8 cellular contexts compared by ENCODE assay signal in genomic region chr11:65493367-65494176, GRCh38. TPM values are rescaled to one million over a fixed set of nuclear protein-coding genes. Genes with fewer than 3 reads are reported as not detected.
DNase-seq lines count a peak whose midpoint lies in the region; ATAC-seq and TF ChIP-seq lines count a peak whose summit lies in the region.

No MANE protein-coding gene starts in this region.

- H3K27me3 Mint-ChIP-seq in memory B cell: no peaks in the 10 kb centered on the region

- no peaks in the 10 kb centered on the region for H3K9me3 ChIP-seq in DOHH2 (ENCODE audit: control insufficient read depth, insufficient read depth, low read length)

- peaks cover 5% of the 10 kb centered on the region; the same call in 1 of the 2 replicates for H3K36me3 ChIP-seq in DOHH2 (ENCODE audit: control insufficient read depth, low read length)

- peaks cover 93% of the 10 kb centered on the region for H3K4me1 ChIP-seq in DOHH2 (ENCODE audit: control insufficient read depth, low read length)

- ATAC-seq in memory B cell (ENCODE audit: low read depth) (no peak), HG03432 (IDR thresholded peaks at IDR 0.05; ENCODE audit: unreplicated experiment) (no peak)

- TF ChIP-seq CTCF in DOHH2 (IDR thresholded peaks at IDR 0.05; ENCODE audit: low read depth, low read length, poor library complexity, severe bottlenecking): no peak

- peaks cover 45% of the 10 kb centered on the region for H3K4me1 Mint-ChIP-seq in memory B cell

- H4K20me1 ChIP-seq in DOHH2 (ENCODE audit: control insufficient read depth, insufficient read depth, low read depth, low read length): no peaks in the 10 kb centered on the region

- H3K4me2 ChIP-seq in DOHH2 (ENCODE audit: low read length): peak overlapping the region; percentile 72

- no peaks in the 10 kb centered on the region for H3K9me2 ChIP-seq in DOHH2 (replicated peaks; ENCODE audit: control insufficient read depth, low read length)

- peak overlapping the region; percentile 66 for H3K4me3 Mint-ChIP-seq in memory B cell

- peaks cover 29% of the 10 kb centered on the region for H3K79me2 ChIP-seq in DOHH2 (ENCODE audit: control insufficient read depth, low read length)

- H3K9me3 Mint-ChIP-seq in memory B cell: no peaks in the 10 kb centered on the region

- H3F3A ChIP-seq in DOHH2 (ENCODE audit: control insufficient read depth, insufficient read depth): peaks cover 18% of the 10 kb centered on the region

- H3K36me3 Mint-ChIP-seq in memory B cell: no peaks in the 10 kb centered on the region

- H3K27ac ChIP-seq in DOHH2 (ENCODE audit: low read depth, low read length): peak overlapping the region; percentile 79
- H3K27ac ChIP-seq in caudate nucleus (ENCODE audit: low read depth, low read length): peak overlapping the region; percentile 99

- H3K4me3 ChIP-seq in DOHH2 (ENCODE audit: low read length): peak overlapping the region; percentile 55

- H3K27ac Mint-ChIP-seq in memory B cell: peak overlapping the region; percentile 77

- H3K27me3 ChIP-seq in DOHH2 (ENCODE audit: control insufficient read depth, low read length): no peaks in the 10 kb centered on the region

- DNase-seq in M059J (ENCODE audit: low read depth) (peak; percentile 99), caudate nucleus (lab: John Stamatoyannopoulos, UW) (peak in 12 of 61 donors; percentile 12 to 61 (median 38)), memory B cell (ENCODE audit: low spot score in 2 of 2) (no peak), ureter (ENCODE audit: low spot score) (peak; percentile 90), NCI-H748 (lab: John Stamatoyannopoulos, UW; ENCODE audit: unreplicated experiment) (no peak), SKM-1 (lab: John Stamatoyannopoulos, UW; ENCODE audit: unreplicated experiment) (no peak)

RNA-seq across cellular contexts. Expression of gene MALAT1, which starts 5.3 kb away (rescaled TPM):
- total RNA-seq in M059J (2014; rRNA removed; shearing (Covaris generic)): 370 and 608 TPM in 2 replicates
- 19,443 TPM for total RNA-seq in ureter

RNA-seq across cellular contexts. Expression of gene SCYL1, which starts 31.3 kb away (rescaled TPM):
- total RNA-seq in M059J (2014; rRNA removed; shearing (Covaris generic)): 59.7 and 96.5 TPM in 2 replicates
- total RNA-seq in ureter: 62.9 TPM

Comparison
In these comparisons a context has a peak if more than half of its experiments do, and no peak if none do; other contexts are left out.
1. DNase-seq: peak in M059J (single experiment) and ureter (single experiment); none in memory B cell (0 of 2), NCI-H748 (single experiment) and SKM-1 (single experiment).
2. RNA of gene MALAT1, which starts 5.3 kb away (total RNA-seq): 19,443 TPM in ureter (single experiment); 370 to 608 TPM in M059J; every median in the first group is over 10 times any median in the second.